In the genomic region with DNA sequence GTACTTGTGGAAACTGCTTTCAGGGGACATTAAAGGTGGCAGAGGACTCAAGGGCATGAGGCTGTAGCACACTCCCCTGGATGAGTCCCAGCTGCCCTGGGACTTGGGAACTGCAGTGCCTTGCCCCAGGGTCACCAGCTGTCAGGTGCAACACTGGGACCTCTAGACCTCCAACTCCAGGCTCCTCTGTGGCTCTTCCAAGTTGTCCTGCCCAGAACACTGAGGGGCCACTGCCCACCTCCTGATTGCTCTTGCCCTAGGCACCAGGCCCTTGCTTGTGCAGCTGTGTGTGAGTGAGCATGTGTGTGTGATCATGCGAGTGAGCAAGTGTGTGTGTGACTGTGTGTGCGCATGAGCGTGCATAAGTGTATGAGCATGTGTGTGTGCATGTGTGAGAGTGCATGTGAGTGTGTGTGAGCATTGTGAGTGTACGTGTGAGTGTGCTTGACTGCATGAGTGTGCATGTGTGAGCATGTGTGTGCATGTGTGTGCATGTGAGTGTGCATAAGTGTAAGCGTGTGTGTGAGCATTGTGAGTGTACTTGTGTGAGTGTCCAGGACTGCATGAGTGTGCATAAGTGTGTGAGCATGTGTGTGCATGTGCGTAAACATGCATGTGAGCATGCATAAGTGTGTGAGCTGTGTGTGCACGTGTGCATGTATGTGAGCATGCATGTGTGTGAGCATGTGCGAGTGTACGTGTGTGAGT, we compare ENCODE assay signal across 24 cellular contexts.
A peak's percentile ranks its signal among the peaks of the same experiment; 100 is the strongest.
DNase-seq lines count a peak whose midpoint lies in the region; FAIRE-seq and TF ChIP-seq lines count a peak whose summit lies in the region.
"Had no signal": no experiment of that assay in that cellular context is flagged by ENCODE, and none has a peak within 500 bp of the region (broad histone marks: within the 10 kb centered on the region; RNA-seq: fewer than 3 reads in every experiment).

No MANE protein-coding gene starts in this region.

- H4K20me1 ChIP-seq in GM23248 (ENCODE audit: insufficient read depth): no peaks in the 10 kb centered on the region

- DNase-seq in HTR-8/SVneo (ENCODE audit: insufficient read length, low spot score) (no peak), chondrocyte (ENCODE audit: low spot score) (peak; percentile 71), nephron progenitor cell (no peak), type B pancreatic cell (ENCODE audit: extremely low spot score, unreplicated experiment) (peak; percentile 34), GM23248 (no peak), foreskin melanocyte (no peak)
- DNase-seq in activated naive CD8-positive, alpha-beta T cell treated with anti-CD3 and anti-CD28 coated beads for 36 hours: no peak
- DNase-seq: activated CD4-positive, alpha-beta T cell treated with anti-CD3 and anti-CD28 coated beads, Interleukin-2, amount 50 U/mL, for 4 hours; activated CD8-positive, alpha-beta memory T cell treated with anti-CD3 and anti-CD28 coated beads, Interleukin-2, amount 50 U/mL, for 4 hours; activated naive CD8-positive, alpha-beta T cell treated with anti-CD3 and anti-CD28 coated beads, Interleukin-2, amount 10 ng/mL, durations not matched to agents 7 days and 5 days; Calu3; NCI-H1436 treated with DMSO at 0.1 percent for 48 hours; NCI-H774; SJCRH30; stimulated activated naive CD8-positive, alpha-beta T cell treated with anti-CD3 and anti-CD28 coated beads, Interleukin-15, Interleukin-2, amounts not matched to agents 100 U/mL and 50 U/mL, for 24 hours had no signal

- no peaks in the 10 kb centered on the region for H3K79me2 ChIP-seq in GM23248 (ENCODE audit: insufficient read depth)

- no peaks in the 10 kb centered on the region for H3F3A ChIP-seq in GM23248 (ENCODE audit: insufficient read depth)

- H3K9me3 Mint-ChIP-seq in chondrocyte (ENCODE audit: low read depth) (no peaks in the 10 kb centered on the region), nephron progenitor cell (no peaks in the 10 kb centered on the region), type B pancreatic cell (no peaks in the 10 kb centered on the region)
- no peaks in the 10 kb centered on the region for H3K9me3 Mint-ChIP-seq in activated naive CD8-positive, alpha-beta T cell treated with anti-CD3 and anti-CD28 coated beads for 36 hours
- H3K9me3 Mint-ChIP-seq: activated T-helper 2 cell treated with anti-CD3 and anti-CD28 coated beads, Interferon-gamma antibody, Interleukin-2, Interleukin-4, amounts not matched to agents 10 μg/mL and 5 μg/mL and 100 μg/mL, durations not matched to agents 14 hours and 24 hours and 36 hours had no signal

- H3K4me2 ChIP-seq in GM23248 (ENCODE audit: unreplicated experiment): no peak overlapping the region

- H3K27ac ChIP-seq in GM23248: no peak overlapping the region
- H3K27ac ChIP-seq: C4-2B, prostate gland, SJCRH30 had no signal

- H3K4me3 ChIP-seq in GM23248: no peak overlapping the region
- H3K4me3 ChIP-seq: dorsolateral prefrontal cortex, mucosa of descending colon, prostate gland, SJCRH30 had no signal

- H3K27ac Mint-ChIP-seq in chondrocyte (ENCODE audit: unreplicated experiment) (no peak overlapping the region), nephron progenitor cell (peak overlapping the region; percentile 17), type B pancreatic cell (no peak overlapping the region)
- H3K27ac Mint-ChIP-seq in activated naive CD8-positive, alpha-beta T cell treated with anti-CD3 and anti-CD28 coated beads for 36 hours: no peak overlapping the region
- H3K27ac Mint-ChIP-seq: activated naive CD8-positive, alpha-beta T cell treated with anti-CD3 and anti-CD28 coated beads, Interleukin-2, amount 10 ng/mL, durations not matched to agents 7 days and 5 days; activated T-helper 2 cell treated with anti-CD3 and anti-CD28 coated beads, Interferon-gamma antibody, Interleukin-2, Interleukin-4, amounts not matched to agents 10 μg/mL and 5 μg/mL and 100 μg/mL, durations not matched to agents 14 hours and 24 hours and 36 hours had no signal

- no peaks in the 10 kb centered on the region for H3K27me3 ChIP-seq in GM23248 (replicated peaks; ENCODE audit: insufficient read depth)
- H3K27me3 ChIP-seq: dorsolateral prefrontal cortex had no signal

- H3K4me3 Mint-ChIP-seq in chondrocyte (ENCODE audit: unreplicated experiment) (no peak overlapping the region), nephron progenitor cell (no peak overlapping the region), type B pancreatic cell (no peak overlapping the region)
- H3K4me3 Mint-ChIP-seq in activated naive CD8-positive, alpha-beta T cell treated with anti-CD3 and anti-CD28 coated beads for 36 hours: no peak overlapping the region
- H3K4me3 Mint-ChIP-seq: activated naive CD8-positive, alpha-beta T cell treated with anti-CD3 and anti-CD28 coated beads, Interleukin-2, amount 10 ng/mL, durations not matched to agents 7 days and 5 days; neural crest cell had no signal

- H3K36me3 Mint-ChIP-seq in chondrocyte (ENCODE audit: low read depth) (no peaks in the 10 kb centered on the region), nephron progenitor cell (ENCODE audit: low read depth) (no peaks in the 10 kb centered on the region), type B pancreatic cell (no peaks in the 10 kb centered on the region)
- no peaks in the 10 kb centered on the region for H3K36me3 Mint-ChIP-seq in activated naive CD8-positive, alpha-beta T cell treated with anti-CD3 and anti-CD28 coated beads for 36 hours
- H3K36me3 Mint-ChIP-seq: activated naive CD8-positive, alpha-beta T cell treated with anti-CD3 and anti-CD28 coated beads, Interleukin-2, amount 10 ng/mL, durations not matched to agents 7 days and 5 days had no signal

- H3K9ac ChIP-seq in GM23248: no peak overlapping the region

- FAIRE-seq in HTR-8/SVneo (lab: Jason Lieb, UNC): peak; percentile 94
- FAIRE-seq: endothelial cell of umbilical vein, GM18507, kidney had no signal

- no peak overlapping the region for H2AFZ ChIP-seq in GM23248

- no peaks in the 10 kb centered on the region for H3K4me1 ChIP-seq in GM23248 (ENCODE audit: insufficient read depth)
- H3K4me1 ChIP-seq: prostate gland, SJCRH30 had no signal

- H3K9me2 ChIP-seq in GM23248 (ENCODE audit: insufficient read depth): no peaks in the 10 kb centered on the region

- in situ Hi-C loops in GM23248 (cut with MboI): no loop called here

- H3K4me1 Mint-ChIP-seq in chondrocyte (ENCODE audit: low read depth) (no peaks in the 10 kb centered on the region), nephron progenitor cell (peaks cover 16% of the 10 kb centered on the region), type B pancreatic cell (ENCODE audit: unreplicated experiment) (no peaks in the 10 kb centered on the region)
- no peaks in the 10 kb centered on the region for H3K4me1 Mint-ChIP-seq in activated naive CD8-positive, alpha-beta T cell treated with anti-CD3 and anti-CD28 coated beads for 36 hours
- H3K4me1 Mint-ChIP-seq: activated naive CD8-positive, alpha-beta T cell treated with anti-CD3 and anti-CD28 coated beads, Interleukin-2, amount 10 ng/mL, durations not matched to agents 7 days and 5 days had no signal

- no peaks in the 10 kb centered on the region for H3K36me3 ChIP-seq in GM23248 (ENCODE audit: low read depth)
- H3K36me3 ChIP-seq: prostate gland, SJCRH30 had no signal

- TF ChIP-seq CTCF in chondrocyte (IDR thresholded peaks at IDR 0.05) (no peak), nephron progenitor cell (IDR thresholded peaks at IDR 0.05) (no peak), type B pancreatic cell (conservative IDR thresholded peaks at IDR 0.05) (no peak)

- 59 to 71% methylated on average over 9 of the region's 9 CpGs for WGBS in GM23248 (ENCODE audit: low coverage in 1 of 2, low lambda C conversion rate in 2 of 2, missing lambda C conversion rate in 2 of 2), 2 experiments

- H3K9me3 ChIP-seq in GM23248 (ENCODE audit: low read depth): no peaks in the 10 kb centered on the region
- H3K9me3 ChIP-seq: mucosa of descending colon, prostate gland, SJCRH30 had no signal

- H3K27me3 Mint-ChIP-seq in chondrocyte (ENCODE audit: low read depth) (peaks cover 3% of the 10 kb centered on the region), nephron progenitor cell (ENCODE audit: low read depth, poor library complexity) (peaks cover 6% of the 10 kb centered on the region), type B pancreatic cell (no peaks in the 10 kb centered on the region)
- H3K27me3 Mint-ChIP-seq in activated naive CD8-positive, alpha-beta T cell treated with anti-CD3 and anti-CD28 coated beads for 36 hours: no peaks in the 10 kb centered on the region
- H3K27me3 Mint-ChIP-seq: activated naive CD8-positive, alpha-beta T cell treated with anti-CD3 and anti-CD28 coated beads, Interleukin-2, amount 10 ng/mL, durations not matched to agents 7 days and 5 days had no signal

Comparison
In these comparisons a context has a peak if more than half of its experiments do, and no peak if none do; other contexts are left out.
1. DNase-seq: peak in chondrocyte (single experiment) and type B pancreatic cell (single experiment); none in HTR-8/SVneo (single experiment), nephron progenitor cell (single experiment), GM23248 (single experiment), activated naive CD8-positive, alpha-beta T cell treated with anti-CD3 and anti-CD28 coated beads for 36 hours (single experiment) and foreskin melanocyte (single experiment).